Comparison of ENCODE assay signal across 15 cellular contexts in the genomic region with DNA sequence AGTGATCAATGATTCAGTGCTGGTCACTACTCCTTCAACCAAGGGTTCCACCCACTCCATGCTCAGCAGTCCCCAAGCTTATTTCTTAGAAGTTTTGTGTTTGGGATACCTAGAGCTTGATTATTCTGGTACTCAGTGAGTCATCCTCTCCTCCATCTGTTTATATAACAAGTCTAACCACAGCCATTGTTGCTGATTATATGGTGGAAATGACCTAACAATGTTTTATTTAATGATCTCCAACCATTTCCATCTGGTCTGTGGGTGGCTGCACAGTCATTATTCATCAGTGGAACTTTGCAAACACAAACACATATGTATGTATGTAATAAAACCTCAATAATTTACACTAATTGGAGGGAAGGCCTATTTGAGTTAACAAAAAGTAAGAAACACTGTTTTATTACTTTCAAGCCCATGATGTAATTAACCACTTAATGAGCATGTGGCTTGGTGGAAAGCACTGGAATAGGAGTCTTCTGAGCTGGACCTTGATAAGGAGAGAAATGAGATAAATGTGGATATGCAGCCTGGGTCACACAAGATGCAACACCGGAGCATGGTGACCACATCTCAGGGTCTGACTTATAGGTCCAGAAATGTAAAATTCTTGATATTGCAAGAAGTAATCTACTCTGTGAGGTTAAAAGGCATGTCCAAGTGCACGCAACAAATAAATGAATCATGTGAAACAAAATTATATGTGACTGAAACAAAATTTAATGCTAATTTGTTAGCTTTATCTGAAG.
DNase-seq lines count a peak whose midpoint lies in the region.
"Had no signal": no experiment of that assay in that cellular context is flagged by ENCODE, and none has a peak within 500 bp of the region (broad histone marks: within the 10 kb centered on the region; RNA-seq: fewer than 3 reads in every experiment).

No MANE protein-coding gene starts in this region.

- DNase-seq in AG20443 (ENCODE audit: low spot score) (peak; percentile 72), HS-27A (ENCODE audit: low read depth) (peak; percentile 43), amniotic epithelial cell (ENCODE audit: low read depth) (peak; percentile 88), iris pigment epithelial cell (ENCODE audit: low read depth) (peak; percentile 91), T-helper 9 cell (no peak), OCI-M2 (lab: John Stamatoyannopoulos, UW; ENCODE audit: unreplicated experiment) (no peak), NCI-H526 (lab: John Stamatoyannopoulos, UW) (no peak), DMS79 (lab: John Stamatoyannopoulos, UW) (no peak)
- DNase-seq: activated CD4-positive, CD25-positive, alpha-beta regulatory T cell treated with anti-CD3 and anti-CD28 coated beads, Interleukin-2, amount 50 U/mL, for 72 hours; activated gamma-delta T cell treated with Interleukin-2 at 50 U/mL for 16 hours; DND-41; effector CD4-positive, alpha-beta T cell; left cardiac atrium; NCI-H1092 treated with DMSO at 0.1 percent for 48 hours; thyroid gland had no signal

Comparison
In these comparisons a context has a peak if more than half of its experiments do, and no peak if none do; other contexts are left out.
1. DNase-seq: peak in AG20443 (single experiment), HS-27A (single experiment), amniotic epithelial cell (single experiment) and iris pigment epithelial cell (single experiment); none in T-helper 9 cell (single experiment), OCI-M2 (single experiment), NCI-H526 (0 of 2) and DMS79 (single experiment).